14 cellular contexts compared by ENCODE assay signal in genomic region chr7:8536431-8536830, GRCh38.
DNase-seq lines count a peak whose midpoint lies in the region; ATAC-seq and TF ChIP-seq lines count a peak whose summit lies in the region.
"Had no signal": no experiment of that assay in that cellular context is flagged by ENCODE, and none has a peak within 500 bp of the region (broad histone marks: within the 10 kb centered on the region; RNA-seq: fewer than 3 reads in every experiment).

No MANE protein-coding gene starts in this region.

- no peak overlapping the region for H3K4me2 ChIP-seq in MM.1S (ENCODE audit: low read depth, low read length)

- no peaks in the 10 kb centered on the region for H3K79me2 ChIP-seq in MM.1S (ENCODE audit: low read length)

- no peaks in the 10 kb centered on the region for H3F3A ChIP-seq in MM.1S (ENCODE audit: insufficient read depth, low read length)

- no peaks in the 10 kb centered on the region for H3K9me3 ChIP-seq in MM.1S (replicated peaks; ENCODE audit: insufficient read depth, low read length)
- H3K9me3 ChIP-seq: right atrium auricular region, tibial artery had no signal

- H3K27me3 Mint-ChIP-seq in nephron progenitor cell (ENCODE audit: low read depth, poor library complexity) = peaks cover 3% of the 10 kb centered on the region

- no peak overlapping the region for H3K4me3 ChIP-seq in NB4 (ENCODE audit: low read depth, low read length)
- no peak overlapping the region for H3K4me3 ChIP-seq in MM.1S (ENCODE audit: low read length)
- H3K4me3 ChIP-seq: right atrium auricular region, tibial artery had no signal

- H3K4me1 Mint-ChIP-seq in nephron progenitor cell = no peaks in the 10 kb centered on the region

- H2AFZ ChIP-seq in MM.1S (ENCODE audit: low read length) = no peak overlapping the region

- H4K20me1 ChIP-seq in MM.1S (ENCODE audit: insufficient read depth, low read length) = no peaks in the 10 kb centered on the region

- H3K27ac ChIP-seq in MM.1S (ENCODE audit: low read length) = no peak overlapping the region
- H3K27ac ChIP-seq: C4-2B, right atrium auricular region, tibial artery had no signal

- H3K36me3 ChIP-seq in MM.1S (replicated peaks; ENCODE audit: insufficient read depth, low read length) = no peaks in the 10 kb centered on the region
- H3K36me3 ChIP-seq: right atrium auricular region, tibial artery had no signal

- H3K27me3 ChIP-seq in MM.1S (replicated peaks; ENCODE audit: insufficient read depth, low read length) = no peaks in the 10 kb centered on the region
- H3K27me3 ChIP-seq: right atrium auricular region, tibial artery had no signal

- TF ChIP-seq CTCF in NB4 (IDR thresholded peaks at IDR 0.05; ENCODE audit: low read depth, low read length) (no peak), nephron progenitor cell (IDR thresholded peaks at IDR 0.05) (no peak), MM.1S (IDR thresholded peaks at IDR 0.05; ENCODE audit: low read length) (no peak)

- TF ChIP-seq POLR2A in GM18505 (IDR thresholded peaks at IDR 0.05; ENCODE audit: borderline replicate concordance, extremely low read depth, insufficient read depth, insufficient read length) (no peak), NB4 (IDR thresholded peaks at IDR 0.05; ENCODE audit: extremely low read depth, insufficient read length) (no peak)

- no peak overlapping the region for H3K27ac Mint-ChIP-seq in nephron progenitor cell
- H3K27ac Mint-ChIP-seq: activated T-helper 2 cell treated with anti-CD3 and anti-CD28 coated beads, Interferon-gamma antibody, Interleukin-2, Interleukin-4, amounts not matched to agents 10 μg/mL and 5 μg/mL and 100 μg/mL, durations not matched to agents 14 hours and 24 hours and 36 hours had no signal

- ATAC-seq in GM18505 (IDR thresholded peaks at IDR 0.05; ENCODE audit: unreplicated experiment) = peak; percentile 99
- peak; percentile 88 for ATAC-seq in GM19397 (IDR thresholded peaks at IDR 0.05; ENCODE audit: unreplicated experiment)
- peak; percentile 91 for ATAC-seq in HG02973 (IDR thresholded peaks at IDR 0.05; ENCODE audit: unreplicated experiment)

- no peaks in the 10 kb centered on the region for H3K4me1 ChIP-seq in MM.1S (ENCODE audit: low read length)
- H3K4me1 ChIP-seq: right atrium auricular region, tibial artery had no signal

- H3K4me3 Mint-ChIP-seq in nephron progenitor cell = no peak overlapping the region

- no peaks in the 10 kb centered on the region for H3K36me3 Mint-ChIP-seq in nephron progenitor cell (ENCODE audit: low read depth)

- DNase-seq in NB4 (ENCODE audit: low read depth) = peak; percentile 22
- DNase-seq in stimulated activated CD4-positive, alpha-beta T cell treated with anti-CD3 and anti-CD28 coated beads, Interleukin-4, amount 100 ng/mL, for 24 hours = no peak
- DNase-seq in stimulated activated CD4-positive, alpha-beta T cell treated with anti-CD3 and anti-CD28 coated beads, Interleukin-15, amount 100 ng/mL, for 24 hours = no peak
- no peak for DNase-seq in nephron progenitor cell
- DNase-seq in MM.1S = no peak
- DNase-seq: NCI-H2081 treated with DMSO at 0.1 percent for 48 hours, SHP77, tibial artery had no signal

- no peaks in the 10 kb centered on the region for H3K9me2 ChIP-seq in MM.1S (replicated peaks; ENCODE audit: insufficient read depth, low read length)

- no peak overlapping the region for H3K9ac ChIP-seq in MM.1S (ENCODE audit: low read length)

- H3K9me3 Mint-ChIP-seq in nephron progenitor cell = no peaks in the 10 kb centered on the region
- H3K9me3 Mint-ChIP-seq: activated T-helper 2 cell treated with anti-CD3 and anti-CD28 coated beads, Interferon-gamma antibody, Interleukin-2, Interleukin-4, amounts not matched to agents 10 μg/mL and 5 μg/mL and 100 μg/mL, durations not matched to agents 14 hours and 24 hours and 36 hours had no signal
